Comparison of ENCODE assay signal across 27 cellular contexts in genomic region chr11:108705061-108705460, GRCh38.
"Had no signal": no experiment of that assay in that cellular context is flagged by ENCODE, and none has a peak within 500 bp of the region (broad histone marks: within the 10 kb centered on the region; RNA-seq: fewer than 3 reads in every experiment).

No MANE protein-coding gene starts in this region.

- FAIRE-seq: pancreas had no signal

- H3K4me3 Mint-ChIP-seq: mesothelial cell of epicardium; naive B cell; natural killer cell; stimulated activated naive B cell treated with anti-CD40 and anti-IgM and Interleukin-4, amounts not matched to agents 10 μg/mL and 1 μg/mL and 100 μg/mL, for 72 hours had no signal

- H3K27ac Mint-ChIP-seq: mesothelial cell of epicardium; natural killer cell; stimulated activated naive B cell treated with anti-CD40 and anti-IgM and Interleukin-4, amounts not matched to agents 10 μg/mL and 1 μg/mL and 100 μg/mL, for 72 hours had no signal

- H3K4me3 ChIP-seq: left ventricle myocardium inferior, lung, pancreas, prostate gland, skin epidermis, stomach, testis, thyroid gland, transverse colon, upper lobe of left lung, vagina had no signal

- H3K9me3 ChIP-seq: pancreas, prostate gland, testis, thyroid gland had no signal

- H3K27me3 Mint-ChIP-seq: naive B cell; stimulated activated naive B cell treated with anti-CD40 and anti-IgM and Interleukin-4, amounts not matched to agents 10 μg/mL and 1 μg/mL and 100 μg/mL, for 72 hours had no signal

- H3K27me3 ChIP-seq: pancreas, stomach, testis, thyroid gland, transverse colon, upper lobe of left lung, vagina had no signal

- H3K27ac ChIP-seq: left ventricle myocardium inferior, pancreas, prostate gland, skin epidermis, stomach, testis, thyroid gland, transverse colon, upper lobe of left lung, vagina had no signal

- DNase-seq: hypothalamus; islet precursor cell; left ventricle myocardium inferior; mesendoderm; naive B cell; natural killer cell; nucleus accumbens; pancreas; posterior cingulate gyrus; retina; right cardiac atrium; stimulated activated CD4-positive, alpha-beta T cell treated with anti-CD3 and anti-CD28 coated beads, Interleukin-12 subunit alpha, Interleukin-12 subunit beta, amount 100 ng/mL, for 4 hours; stimulated activated CD4-positive, alpha-beta T cell treated with anti-CD3 and anti-CD28 coated beads, Interleukin-15, amount 100 ng/mL, for 24 hours; stimulated activated CD4-positive, alpha-beta T cell treated with anti-CD3 and anti-CD28 coated beads, Interleukin-2, amount 100 ng/mL, for 24 hours; stimulated activated CD4-positive, alpha-beta T cell treated with anti-CD3 and anti-CD28 coated beads, Interleukin-4, amount 100 ng/mL, for 1 hour; stimulated activated naive B cell treated with anti-CD40 and anti-IgM and Interleukin-4, amounts not matched to agents 10 μg/mL and 1 μg/mL and 100 μg/mL, for 72 hours; stimulated activated naive CD8-positive, alpha-beta T cell treated with anti-CD3 and anti-CD28 coated beads, Interleukin-15, Interleukin-2, amounts not matched to agents 100 U/mL and 50 U/mL, for 24 hours; stomach; testis; thyroid gland; transverse colon; upper lobe of left lung had no signal

- H3K36me3 ChIP-seq: prostate gland had no signal

- H3K4me1 Mint-ChIP-seq: mesothelial cell of epicardium had no signal

- H3K4me1 ChIP-seq: left ventricle myocardium inferior, pancreas, prostate gland, stomach, testis, thyroid gland, transverse colon, upper lobe of left lung, vagina had no signal
